ENCODE assay signal across 14 cellular contexts in genomic region chr13:91142572-91142971, GRCh38.
DNase-seq lines count a peak whose midpoint lies in the region; ATAC-seq and TF ChIP-seq lines count a peak whose summit lies in the region.
"Had no signal": no experiment of that assay in that cellular context is flagged by ENCODE, and none has a peak within 500 bp of the region (broad histone marks: within the 10 kb centered on the region; RNA-seq: fewer than 3 reads in every experiment).

No MANE protein-coding gene starts in this region.

- intact Hi-C loops in OCI-LY7 (cut with micrococcal nuclease; ENCODE audit: unreplicated experiment): no loop called here

- H3K4me1 Mint-ChIP-seq in chondrocyte (ENCODE audit: low read depth): peaks cover 55% of the 10 kb centered on the region
- no peaks in the 10 kb centered on the region for H3K4me1 Mint-ChIP-seq in HFFc6 (ENCODE audit: low read depth)
- H3K4me1 Mint-ChIP-seq: activated T-helper 17 cell treated with anti-CD3 and anti-CD28 coated beads, Interleukin-2, amount 50 U/mL, for 72 hours; CD8-positive, alpha-beta memory T cell had no signal

- no peak overlapping the region for H4K12ac ChIP-seq in trophoblast cell (ENCODE audit: low read depth, low read length)

- no TSS peak for BruUV-seq in OCI-LY7 (replicated peaks; lab: Mats Ljungman, UMichigan)

- CTCF ChIA-PET in OCI-LY7 (lab: Charles Lee; ENCODE audit: unreplicated experiment): interaction anchor here (1.2 kb wide), 1 partner anchor 17 kb away, joined by 3 read pairs; no protein-coding TSS in a partner anchor

- H3K23ac ChIP-seq in trophoblast cell (ENCODE audit: low read length): no peak overlapping the region

- no peak overlapping the region for H3K14ac ChIP-seq in trophoblast cell (ENCODE audit: low read length)

- no peaks in the 10 kb centered on the region for H3K36me3 ChIP-seq in trophoblast cell (ENCODE audit: control insufficient read depth in 1 of 2, insufficient read depth in 2 of 2, low read length in 2 of 2)
- H3K36me3 ChIP-seq in OCI-LY7 (ENCODE audit: insufficient read depth, low read length): no peaks in the 10 kb centered on the region
- H3K36me3 ChIP-seq: prostate gland had no signal

- H3K4me2 ChIP-seq in trophoblast cell (ENCODE audit: low read length): no peak overlapping the region
- H3K4me2 ChIP-seq in OCI-LY7 (ENCODE audit: low read length): no peak overlapping the region

- no peak overlapping the region for H3K18ac ChIP-seq in trophoblast cell (ENCODE audit: low read length)

- no peak overlapping the region for H3K4ac ChIP-seq in trophoblast cell (ENCODE audit: low read depth, low read length)

- H3K9ac ChIP-seq in trophoblast cell (ENCODE audit: low read length): no peak overlapping the region

- ATAC-seq in GM21381 (IDR thresholded peaks at IDR 0.05; ENCODE audit: unreplicated experiment): no peak
- ATAC-seq: activated T-helper 17 cell treated with anti-CD3 and anti-CD28 coated beads, Interleukin-2, amount 50 U/mL, for 72 hours had no signal

- no peak overlapping the region for H4K8ac ChIP-seq in trophoblast cell (ENCODE audit: low read depth, low read length)

- H3K9me3 ChIP-seq in trophoblast cell (ENCODE audit: insufficient read depth, low read depth, low read length): no peaks in the 10 kb centered on the region
- H3K9me3 ChIP-seq in OCI-LY7 (ENCODE audit: low read length): no peaks in the 10 kb centered on the region
- H3K9me3 ChIP-seq: prostate gland, testis had no signal

- peak; percentile 56 for DNase-seq in ELR (ENCODE audit: low read depth)
- DNase-seq in NCI-H748 (lab: John Stamatoyannopoulos, UW; ENCODE audit: unreplicated experiment): peak; percentile 93
- no peak for DNase-seq in chondrocyte (ENCODE audit: low spot score)
- no peak for DNase-seq in trophoblast cell
- DNase-seq in stimulated activated CD4-positive, alpha-beta T cell treated with anti-CD3 and anti-CD28 coated beads, Interleukin-4, amount 100 ng/mL, for 4 hours: no peak
- no peak for DNase-seq in HFFc6
- no peak for DNase-seq in OCI-LY7 (ENCODE audit: low spot score)
- DNase-seq: CD8-positive, alpha-beta memory T cell; cerebellar nuclear complex; NCI-H187; testis had no signal

- H4K20me1 ChIP-seq in OCI-LY7 (ENCODE audit: insufficient read depth, low read length): no peaks in the 10 kb centered on the region

- no peaks in the 10 kb centered on the region for H3K27me3 ChIP-seq in trophoblast cell (ENCODE audit: insufficient read depth, low read length)
- H3K27me3 ChIP-seq: testis had no signal

- H3K27ac Mint-ChIP-seq in chondrocyte (ENCODE audit: unreplicated experiment) (peak overlapping the region; percentile 81), HFFc6 (no peak overlapping the region)
- H3K27ac Mint-ChIP-seq: activated T-helper 17 cell treated with anti-CD3 and anti-CD28 coated beads, Interleukin-2, amount 50 U/mL, for 72 hours; CD8-positive, alpha-beta memory T cell had no signal

- WGBS in trophoblast cell (ENCODE audit: extremely low coverage, insufficient coverage, insufficient read length): no CpG with 5 or more reads among the region's 2 CpGs

- POLR2A ChIA-PET in OCI-LY7 (lab: Charles Lee): interaction anchor here (0.6 to 3.1 kb wide), 20 partner anchors 9 to 983 kb away, joined by 3 to 25 read pairs (median 4); no protein-coding TSS in a partner anchor

- no peak for TF ChIP-seq CTCF in chondrocyte (IDR thresholded peaks at IDR 0.05)
- TF ChIP-seq CTCF in HFFc6 (IDR thresholded peaks at IDR 0.05): no peak
- TF ChIP-seq CTCF in OCI-LY7 (conservative IDR thresholded peaks at IDR 0.05; ENCODE audit: low read length): no peak

- H3K79me1 ChIP-seq in trophoblast cell (ENCODE audit: low read length): peaks cover 20% of the 10 kb centered on the region

- no peaks in the 10 kb centered on the region for H3K79me2 ChIP-seq in trophoblast cell (ENCODE audit: control insufficient read depth, insufficient read depth, low read length, poor library complexity)
- H3K79me2 ChIP-seq in OCI-LY7 (ENCODE audit: insufficient read depth, low read depth, low read length): no peaks in the 10 kb centered on the region

- peaks cover 7 to 17% of the 10 kb centered on the region in 2 experiments for H3K4me1 ChIP-seq in trophoblast cell (ENCODE audit: control insufficient read depth in 1 of 2, insufficient read depth in 2 of 2, low read length in 2 of 2)
- no peaks in the 10 kb centered on the region for H3K4me1 ChIP-seq in OCI-LY7 (ENCODE audit: insufficient read depth, low read length, poor library complexity, severe bottlenecking)
- H3K4me1 ChIP-seq: prostate gland, testis had no signal

- H4K91ac ChIP-seq in trophoblast cell (ENCODE audit: low read depth, low read length): no peak overlapping the region

- no peaks in the 10 kb centered on the region for H3K36me3 Mint-ChIP-seq in chondrocyte (ENCODE audit: low read depth)
- no peaks in the 10 kb centered on the region for H3K36me3 Mint-ChIP-seq in HFFc6 (ENCODE audit: low read depth)
- H3K36me3 Mint-ChIP-seq: CD8-positive, alpha-beta memory T cell had no signal

- H2BK12ac ChIP-seq in trophoblast cell (ENCODE audit: low read length): peak overlapping the region; percentile 76

- H3K4me3 Mint-ChIP-seq in chondrocyte (ENCODE audit: unreplicated experiment) (peak overlapping the region; percentile 0), HFFc6 (no peak overlapping the region)
- H3K4me3 Mint-ChIP-seq: activated T-helper 17 cell treated with anti-CD3 and anti-CD28 coated beads, Interleukin-2, amount 50 U/mL, for 72 hours; CD8-positive, alpha-beta memory T cell had no signal

- no peak overlapping the region for H2AFZ ChIP-seq in trophoblast cell (ENCODE audit: insufficient read depth, low read length, poor library complexity)
- H2AFZ ChIP-seq in OCI-LY7 (ENCODE audit: low read length): no peak overlapping the region

- H2AK5ac ChIP-seq in trophoblast cell (ENCODE audit: low read length): no peak overlapping the region

- H3K9me3 Mint-ChIP-seq in chondrocyte (ENCODE audit: low read depth) (no peaks in the 10 kb centered on the region), HFFc6 (peaks cover 6% of the 10 kb centered on the region)
- H3K9me3 Mint-ChIP-seq: activated T-helper 17 cell treated with anti-CD3 and anti-CD28 coated beads, Interleukin-2, amount 50 U/mL, for 72 hours; CD8-positive, alpha-beta memory T cell had no signal

- no peak overlapping the region for H3K4me3 ChIP-seq in trophoblast cell (ENCODE audit: low read depth, low read length)
- no peak overlapping the region for H3K4me3 ChIP-seq in OCI-LY7 (ENCODE audit: low read depth, low read length, poor library complexity, severe bottlenecking)
- H3K4me3 ChIP-seq: prostate gland, testis had no signal

- no peak overlapping the region for H2BK120ac ChIP-seq in trophoblast cell (ENCODE audit: insufficient read depth, low read length, poor library complexity)

- H3K9me2 ChIP-seq in OCI-LY7 (ENCODE audit: insufficient read depth, low read length): 0 out of 2 replicates have a peak, but pooled peaks cover 2% of the 10 kb centered on the region

- H3K27ac ChIP-seq in trophoblast cell (ENCODE audit: low read depth, low read length) (no peak overlapping the region), OCI-LY7 (ENCODE audit: low read depth, low read length, poor library complexity, severe bottlenecking) (no peak overlapping the region)
- H3K27ac ChIP-seq: prostate gland, testis had no signal

- no peaks in the 10 kb centered on the region for H3K27me3 Mint-ChIP-seq in chondrocyte (ENCODE audit: low read depth)
- no peaks in the 10 kb centered on the region; the same call in 1 of the 2 replicates for H3K27me3 Mint-ChIP-seq in HFFc6 (ENCODE audit: insufficient read depth)

- peak overlapping the region; percentile 56 for H2BK5ac ChIP-seq in trophoblast cell (ENCODE audit: low read depth, low read length, poor library complexity)

Comparison
In these comparisons a context has a peak if more than half of its experiments do, and no peak if none do; other contexts are left out.
1. DNase-seq: peak in ELR (single experiment) and NCI-H748 (single experiment); none in chondrocyte (single experiment), trophoblast cell (0 of 2), stimulated activated CD4-positive, alpha-beta T cell treated with anti-CD3 and anti-CD28 coated beads, Interleukin-4, amount 100 ng/mL, for 4 hours (0 of 2), HFFc6 (single experiment) and OCI-LY7 (single experiment).